ENCODE assay signal across 14 cellular contexts in genomic region chr5:40480392-40480791, GRCh38.
DNase-seq lines count a peak whose midpoint lies in the region; ATAC-seq and TF ChIP-seq lines count a peak whose summit lies in the region.
"Had no signal": no experiment of that assay in that cellular context is flagged by ENCODE, and none has a peak within 500 bp of the region (broad histone marks: within the 10 kb centered on the region; RNA-seq: fewer than 3 reads in every experiment).

No MANE protein-coding gene starts in this region.

- H3K4me3 ChIP-seq in GM12865 (ENCODE audit: low read depth, low read length) = no peak overlapping the region
- H3K4me3 ChIP-seq: vagina had no signal

- DNase-seq in GM12865 (ENCODE audit: low read depth) (peak; percentile 25), activated T-cell treated with anti-CD3 and anti-CD28 coated beads for 24 hours (ENCODE audit: low read depth) (peak; percentile 33), NCI-H345 (lab: John Stamatoyannopoulos, UW) (no peak), dermis blood vessel endothelial cell (no peak), cardiac septum (ENCODE audit: low spot score) (no peak)
- DNase-seq in stimulated activated CD4-positive, alpha-beta T cell treated with anti-CD3 and anti-CD28 coated beads, Interleukin-2, amount 100 ng/mL, for 4 hours (ENCODE audit: low read depth) = peak; percentile 29
- DNase-seq: CD4-positive, alpha-beta T cell; foreskin keratinocyte; Karpas-422; left cardiac atrium; SIG-M5 had no signal

- ATAC-seq in HG03097 (IDR thresholded peaks at IDR 0.05; ENCODE audit: low FRiP score, unreplicated experiment) (peak; percentile 32), HG03342 (IDR thresholded peaks at IDR 0.05; ENCODE audit: unreplicated experiment) (no peak)

- TF ChIP-seq CTCF in GM12865 (IDR thresholded peaks at IDR 0.05; ENCODE audit: insufficient read depth, low read depth, low read length, missing control alignments) = no peak

- intact Hi-C loops in cardiac septum (cut with DNase I) = no loop called here

Comparison
In these comparisons a context has a peak if more than half of its experiments do, and no peak if none do; other contexts are left out.
1. DNase-seq: peak in GM12865 (single experiment), activated T-cell treated with anti-CD3 and anti-CD28 coated beads for 24 hours (single experiment) and stimulated activated CD4-positive, alpha-beta T cell treated with anti-CD3 and anti-CD28 coated beads, Interleukin-2, amount 100 ng/mL, for 4 hours (single experiment); none in NCI-H345 (single experiment), dermis blood vessel endothelial cell (single experiment) and cardiac septum (single experiment).